In the genomic region with DNA sequence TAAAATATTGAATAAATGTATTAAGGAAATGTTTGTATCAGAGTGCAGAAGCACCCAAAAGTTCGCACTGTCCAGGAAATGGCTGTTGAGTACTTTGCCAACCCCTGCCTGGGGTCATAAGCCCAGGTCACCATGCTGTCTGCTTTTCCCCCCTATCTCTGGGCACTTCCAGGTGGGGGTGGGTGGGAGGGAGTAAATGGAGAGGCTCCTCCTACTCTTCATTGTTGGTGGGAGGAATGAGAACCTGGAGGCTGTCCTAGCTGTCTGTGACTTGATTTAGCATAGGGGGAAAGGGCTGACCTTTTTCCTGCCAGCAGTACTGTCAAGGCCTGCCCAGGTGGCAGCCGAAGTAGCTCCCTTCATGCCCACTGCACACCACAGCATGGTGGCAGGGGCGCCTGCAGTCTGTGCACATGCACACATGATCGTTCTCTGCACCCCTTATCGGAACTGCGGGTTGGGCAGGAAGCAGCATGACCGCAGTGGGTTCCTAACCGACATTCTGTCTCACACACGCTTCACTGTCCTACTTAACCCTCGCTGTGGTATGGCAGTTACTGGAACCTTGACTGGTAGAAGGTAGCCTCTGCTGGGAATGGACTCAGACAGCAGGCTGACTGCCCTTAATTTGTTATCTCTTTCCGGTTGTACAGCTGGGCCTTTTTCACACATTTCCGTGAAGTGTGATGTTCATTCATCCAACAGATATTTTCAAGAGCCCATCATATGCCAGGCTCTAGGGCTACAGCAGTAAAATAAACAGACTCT, we compare ENCODE assay signal across 8 cellular contexts. TPM values are rescaled to one million over a fixed set of nuclear protein-coding genes. Genes with fewer than 3 reads are reported as not detected.
DNase-seq lines count a peak whose midpoint lies in the region; ATAC-seq and TF ChIP-seq lines count a peak whose summit lies in the region.

No MANE protein-coding gene starts in this region.

- H3K36me3 ChIP-seq in lower lobe of right lung, result no peaks in the 10 kb centered on the region
- H3K36me3 ChIP-seq in H7 (replicated peaks; ENCODE audit: control insufficient read depth, insufficient read depth, low read length), result no peaks in the 10 kb centered on the region

- H3K27ac ChIP-seq in lower lobe of right lung, result peak overlapping the region; percentile 46

- H3K27ac Mint-ChIP-seq in stimulated activated naive CD8-positive, alpha-beta T cell treated with anti-CD3 and anti-CD28 coated beads, Interleukin-15, Interleukin-2, amounts not matched to agents 100 ng/mL and 50 ng/mL, for 24 hours, result peak overlapping the region; percentile 93

- peaks cover 24% of the 10 kb centered on the region for H3K4me1 ChIP-seq in lower lobe of right lung

- H3K4me1 Mint-ChIP-seq in stimulated activated naive CD8-positive, alpha-beta T cell treated with anti-CD3 and anti-CD28 coated beads, Interleukin-15, Interleukin-2, amounts not matched to agents 100 ng/mL and 50 ng/mL, for 24 hours (ENCODE audit: low read depth), result peaks cover 45% of the 10 kb centered on the region

- peaks cover 14% of the 10 kb centered on the region for H3K36me3 Mint-ChIP-seq in stimulated activated naive CD8-positive, alpha-beta T cell treated with anti-CD3 and anti-CD28 coated beads, Interleukin-15, Interleukin-2, amounts not matched to agents 100 ng/mL and 50 ng/mL, for 24 hours (ENCODE audit: low read depth)

- H3K27me3 Mint-ChIP-seq in stimulated activated naive CD8-positive, alpha-beta T cell treated with anti-CD3 and anti-CD28 coated beads, Interleukin-15, Interleukin-2, amounts not matched to agents 100 ng/mL and 50 ng/mL, for 24 hours, result no peaks in the 10 kb centered on the region

- no peaks in the 10 kb centered on the region for H3K9me3 ChIP-seq in lower lobe of right lung

- peak; percentile 96 for DNase-seq in GM12865 (ENCODE audit: low read depth)
- DNase-seq in NK-92 treated with Interleukin-12 subunit alpha and Interleukin-12 subunit beta, amount 100 ng/mL, for 24 hours (lab: John Stamatoyannopoulos, UW), result peak; percentile 81
- DNase-seq in activated T-cell treated with anti-CD3 and anti-CD28 coated beads for 24 hours (ENCODE audit: low read depth), result peak; percentile 61
- no peak for DNase-seq in lower lobe of right lung
- DNase-seq in NCI-H526 (lab: John Stamatoyannopoulos, UW), result no peak
- no peak for DNase-seq in H7

- peak overlapping the region; percentile 32 for H3K4me3 ChIP-seq in GM12865 (ENCODE audit: low read depth, low read length)
- no peak overlapping the region for H3K4me3 ChIP-seq in lower lobe of right lung
- no peak overlapping the region for H3K4me3 ChIP-seq in H7 (ENCODE audit: insufficient read depth, low read depth, low read length)

- TF ChIP-seq CTCF in GM12865 (IDR thresholded peaks at IDR 0.05; ENCODE audit: insufficient read depth, low read depth, low read length, missing control alignments) (no peak), lower lobe of right lung (IDR thresholded peaks at IDR 0.05) (no peak)

- H3K9me3 Mint-ChIP-seq in stimulated activated naive CD8-positive, alpha-beta T cell treated with anti-CD3 and anti-CD28 coated beads, Interleukin-15, Interleukin-2, amounts not matched to agents 100 ng/mL and 50 ng/mL, for 24 hours, result no peaks in the 10 kb centered on the region

- peak; percentile 95 for ATAC-seq in HG02623 (IDR thresholded peaks at IDR 0.05; ENCODE audit: unreplicated experiment)
- peak; percentile 80 to 89 for ATAC-seq in lower lobe of right lung

- no peaks in the 10 kb centered on the region for H3K27me3 ChIP-seq in lower lobe of right lung (ENCODE audit: low read depth)
- no peaks in the 10 kb centered on the region for H3K27me3 ChIP-seq in H7 (ENCODE audit: control insufficient read depth, insufficient read depth, low read length)

- intact Hi-C loops in lower lobe of right lung (cut with DNase I), result no loop called here

- H3K4me3 Mint-ChIP-seq in stimulated activated naive CD8-positive, alpha-beta T cell treated with anti-CD3 and anti-CD28 coated beads, Interleukin-15, Interleukin-2, amounts not matched to agents 100 ng/mL and 50 ng/mL, for 24 hours, result peak overlapping the region; percentile 67

RNA-seq across cellular contexts. Expression of gene LDHD, which starts 41.5 kb away (rescaled TPM):
- 13.2 TPM for total RNA-seq in lower lobe of right lung
- 10.4 and 13.7 TPM in 2 replicates for total RNA-seq in H7 (2014; rRNA removed; shearing (Covaris generic))

Comparison
In these comparisons a context has a peak if more than half of its experiments do, and no peak if none do; other contexts are left out.
1. DNase-seq: peak in GM12865 (single experiment), NK-92 treated with Interleukin-12 subunit alpha and Interleukin-12 subunit beta, amount 100 ng/mL, for 24 hours (single experiment) and activated T-cell treated with anti-CD3 and anti-CD28 coated beads for 24 hours (single experiment); none in lower lobe of right lung (single experiment), NCI-H526 (0 of 2) and H7 (single experiment).